24 cellular contexts compared by ENCODE assay signal in genomic region chr5:25448190-25448621, GRCh38.
DNase-seq lines count a peak whose midpoint lies in the region; ATAC-seq and TF ChIP-seq lines count a peak whose summit lies in the region.
"Had no signal": no experiment of that assay in that cellular context is flagged by ENCODE, and none has a peak within 500 bp of the region (broad histone marks: within the 10 kb centered on the region; RNA-seq: fewer than 3 reads in every experiment).

No MANE protein-coding gene starts in this region.

- H3K4me3 ChIP-seq in NT2/D1 (ENCODE audit: insufficient read length, low read depth): no peak overlapping the region

- H3K4me3 Mint-ChIP-seq in glutamatergic neuron (ENCODE audit: unreplicated experiment) (peak overlapping the region; percentile 60), nephron progenitor cell (peak overlapping the region; percentile 14)
- H3K4me3 Mint-ChIP-seq: activated B cell treated with CpG ODN at 0.5 μM for 24 hours; activated CD8-positive, alpha-beta T cell treated with anti-CD3 and anti-CD28 coated beads for 36 hours; activated T-cell treated with anti-CD3 and anti-CD28 coated beads, Interleukin-2, amount 50 U/mL, for 4 hours; CD14-positive monocyte; immature natural killer cell; natural killer cell; T-helper 17 cell had no signal

- H3K27ac Mint-ChIP-seq in glutamatergic neuron (ENCODE audit: unreplicated experiment) (peak overlapping the region; percentile 48), nephron progenitor cell (peak overlapping the region; percentile 92)
- H3K27ac Mint-ChIP-seq: activated B cell treated with CpG ODN at 0.5 μM for 24 hours; activated CD8-positive, alpha-beta T cell treated with anti-CD3 and anti-CD28 coated beads for 36 hours; CD14-positive monocyte; immature natural killer cell; natural killer cell; T-helper 17 cell had no signal

- H3K4me1 ChIP-seq in ES-I3 (ENCODE audit: insufficient read depth, low read length): peaks cover 50% of the 10 kb centered on the region
- H3K4me1 ChIP-seq in NT2/D1 (ENCODE audit: insufficient read depth, insufficient read length): no peaks in the 10 kb centered on the region

- peak overlapping the region; percentile 50 for H3K9ac ChIP-seq in ES-I3 (ENCODE audit: low read depth, low read length)
- peak overlapping the region; percentile 63 for H3K9ac ChIP-seq in NT2/D1 (ENCODE audit: insufficient read length, low read depth)

- DNase-seq in NT2/D1 (ENCODE audit: low read depth, low spot score): peak; percentile 48
- DNase-seq in glutamatergic neuron: no peak
- peak; percentile 8 for DNase-seq in nephron progenitor cell
- DNase-seq in NCI-H1092 (lab: John Stamatoyannopoulos, UW): no peak
- DNase-seq: ACHN; activated B cell treated with CpG ODN at 0.5 μM for 24 hours; activated CD8-positive, alpha-beta T cell treated with anti-CD3 and anti-CD28 coated beads for 36 hours; activated naive CD4-positive, alpha-beta T cell treated with anti-CD3 and anti-CD28 coated beads, Interleukin-2, amount 50 U/mL, for 16 hours; activated T-cell treated with anti-CD3 and anti-CD28 coated beads, Interleukin-2, amount 50 U/mL, for 4 hours; foreskin fibroblast; GF-D8; immature natural killer cell; natural killer cell; NCI-H1436; NCI-H446; SIG-M5; stimulated activated CD4-positive, alpha-beta T cell treated with anti-CD3 and anti-CD28 coated beads, Interleukin-12 subunit alpha, Interleukin-12 subunit beta, amount 100 ng/mL, for 4 hours; T-helper 17 cell had no signal

- H3K9me3 ChIP-seq in ES-I3 (ENCODE audit: control insufficient read depth, insufficient read depth, low read length): no peaks in the 10 kb centered on the region; the same call in 1 of the 2 replicates
- H3K9me3 ChIP-seq in NT2/D1 (ENCODE audit: insufficient read depth, low read length): no peaks in the 10 kb centered on the region

- H3K27me3 Mint-ChIP-seq in glutamatergic neuron (ENCODE audit: unreplicated experiment) (no peaks in the 10 kb centered on the region), nephron progenitor cell (ENCODE audit: low read depth, poor library complexity) (no peaks in the 10 kb centered on the region)
- H3K27me3 Mint-ChIP-seq: activated B cell treated with CpG ODN at 0.5 μM for 24 hours; activated CD8-positive, alpha-beta T cell treated with anti-CD3 and anti-CD28 coated beads for 36 hours; T-helper 17 cell had no signal

- ATAC-seq in HG02938 (IDR thresholded peaks at IDR 0.05; ENCODE audit: unreplicated experiment) (no peak), GM18873 (IDR thresholded peaks at IDR 0.05; ENCODE audit: low FRiP score, unreplicated experiment) (no peak), HG02759 (IDR thresholded peaks at IDR 0.05; ENCODE audit: unreplicated experiment) (no peak)
- ATAC-seq: activated CD8-positive, alpha-beta T cell treated with anti-CD3 and anti-CD28 coated beads for 36 hours; activated T-cell treated with anti-CD3 and anti-CD28 coated beads, Interleukin-2, amount 50 U/mL, for 4 hours; HepG2; natural killer cell; T-helper 17 cell had no signal

- no peak for TF ChIP-seq CTCF in glutamatergic neuron (IDR thresholded peaks at IDR 0.05; ENCODE audit: partially characterized antibody, unreplicated experiment)
- TF ChIP-seq CTCF in nephron progenitor cell (IDR thresholded peaks at IDR 0.05): no peak

- H3K36me3 ChIP-seq in ES-I3 (ENCODE audit: insufficient read depth, low read length): peaks cover 7% of the 10 kb centered on the region
- H3K36me3 ChIP-seq in NT2/D1 (ENCODE audit: insufficient read depth, insufficient read length, low read length): peaks cover 7% of the 10 kb centered on the region

- H3K4me1 Mint-ChIP-seq in glutamatergic neuron (ENCODE audit: low read depth, unreplicated experiment): peaks cover 8% of the 10 kb centered on the region
- peaks cover 44% of the 10 kb centered on the region for H3K4me1 Mint-ChIP-seq in nephron progenitor cell
- H3K4me1 Mint-ChIP-seq: activated B cell treated with CpG ODN at 0.5 μM for 24 hours, CD14-positive monocyte, immature natural killer cell, natural killer cell, T-helper 17 cell had no signal

- H3K9me3 Mint-ChIP-seq in glutamatergic neuron (ENCODE audit: unreplicated experiment): no peaks in the 10 kb centered on the region
- no peaks in the 10 kb centered on the region for H3K9me3 Mint-ChIP-seq in nephron progenitor cell
- H3K9me3 Mint-ChIP-seq: activated B cell treated with CpG ODN at 0.5 μM for 24 hours had no signal

- H3K36me3 Mint-ChIP-seq in glutamatergic neuron (ENCODE audit: unreplicated experiment) (no peaks in the 10 kb centered on the region), nephron progenitor cell (ENCODE audit: low read depth) (no peaks in the 10 kb centered on the region)
- H3K36me3 Mint-ChIP-seq: CD14-positive monocyte had no signal

- no peaks in the 10 kb centered on the region for H3K27me3 ChIP-seq in NT2/D1 (ENCODE audit: insufficient read depth, insufficient read length)

Comparison
In these comparisons a context has a peak if more than half of its experiments do, and no peak if none do; other contexts are left out.
1. DNase-seq: peak in NT2/D1 (single experiment) and nephron progenitor cell (single experiment); none in glutamatergic neuron (single experiment) and NCI-H1092 (single experiment).